ENCODE assay signal across 16 cellular contexts in the genomic region with DNA sequence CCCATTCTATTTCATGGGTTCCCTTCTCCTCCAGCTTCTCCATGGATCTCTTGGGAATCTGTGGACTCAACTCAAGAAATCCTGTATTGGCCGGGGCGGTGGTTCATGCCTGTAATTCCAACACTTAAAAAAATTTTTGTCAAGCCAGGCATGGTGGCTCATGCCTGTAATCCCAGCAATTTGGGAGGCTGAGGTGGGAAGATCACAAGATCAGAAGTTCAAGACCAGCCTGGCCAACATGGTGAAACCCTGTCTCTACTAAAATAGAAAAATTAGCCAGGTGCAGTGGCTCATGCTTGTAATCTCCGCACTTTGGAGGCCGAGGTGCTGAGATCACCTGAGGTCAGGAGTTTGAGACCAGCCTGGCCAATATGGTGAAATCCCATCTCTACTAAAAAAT. TPM values are rescaled to one million over a fixed set of nuclear protein-coding genes. Genes with fewer than 3 reads are reported as not detected.
"Had no signal": no experiment of that assay in that cellular context is flagged by ENCODE, and none has a peak within 500 bp of the region (broad histone marks: within the 10 kb centered on the region; RNA-seq: fewer than 3 reads in every experiment).

No MANE protein-coding gene starts in this region.

RNA-seq across cellular contexts. Expression of gene RIBC2, which starts 34.1 kb away (rescaled TPM):
- total RNA-seq: ascending aorta, astrocyte, body of pancreas, cardiac septum, chondrocyte had no signal

RNA-seq across cellular contexts. Expression of gene SMC1B, which starts 34.2 kb away (rescaled TPM):
- total RNA-seq: adrenal gland, aorta, ascending aorta, astrocyte, body of pancreas, breast epithelium, bronchial epithelial cell, cardiac septum, cerebellum, chondrocyte had no signal
- polyA plus RNA-seq: adrenal gland, aorta, cardiac muscle cell had no signal

RNA-seq across cellular contexts. Expression of gene FBLN1, which starts 55.1 kb away (rescaled TPM):
- total RNA-seq: activated naive CD4-positive, alpha-beta T cell treated with anti-CD3 and anti-CD28 coated beads for 36 hours; activated naive CD8-positive, alpha-beta T cell treated with anti-CD3 and anti-CD28 coated beads, Interleukin-2, amount 10 ng/mL, durations not matched to agents 7 days and 5 days; activated T-cell treated with anti-CD3 and anti-CD28 coated beads, Interleukin-2, amount 50 U/mL, for 72 hours; activated T-helper 1 cell treated with anti-CD3 and anti-CD28 coated beads, Interleukin-12 subunit alpha, Interleukin-12 subunit beta, Interleukin-2, Interleukin-4 antibody, amounts not matched to agents 30 ng/mL and 10 ng/mL and 1 ng/mL, durations not matched to agents 14 hours and 24 hours and 36 hours; activated T-helper 2 cell treated with anti-CD3 and anti-CD28 coated beads, Interferon-gamma antibody, Interleukin-2, Interleukin-4, amounts not matched to agents 10 μg/mL and 5 μg/mL and 100 μg/mL, durations not matched to agents 14 hours and 24 hours and 36 hours had no signal
